ENCODE assay signal across 1 cellular context in genomic region chr22:20794132-20794990, GRCh38.
TF ChIP-seq lines count a peak whose summit lies in the region.

No MANE protein-coding gene starts in this region.

TF ChIP-seq in K562, 482 proteins besides CTCF, POLR2A, EP300 and RAD21 (continued from another document and continues in another):
- TF ChIP-seq, protein P1, sequence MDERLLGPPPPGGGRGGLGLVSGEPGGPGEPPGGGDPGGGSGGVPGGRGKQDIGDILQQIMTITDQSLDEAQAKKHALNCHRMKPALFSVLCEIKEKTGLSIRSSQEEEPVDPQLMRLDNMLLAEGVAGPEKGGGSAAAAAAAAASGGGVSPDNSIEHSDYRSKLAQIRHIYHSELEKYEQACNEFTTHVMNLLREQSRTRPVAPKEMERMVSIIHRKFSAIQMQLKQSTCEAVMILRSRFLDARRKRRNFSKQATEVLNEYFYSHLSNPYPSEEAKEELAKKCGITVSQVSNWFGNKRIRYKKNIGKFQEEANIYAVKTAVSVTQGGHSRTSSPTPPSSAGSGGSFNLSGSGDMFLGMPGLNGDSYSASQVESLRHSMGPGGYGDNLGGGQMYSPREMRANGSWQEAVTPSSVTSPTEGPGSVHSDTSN (CRISPR knock-in tag; IDR thresholded peaks at IDR 0.05; ENCODE audit: low read depth), result no peak
- TF ChIP-seq, protein P1 (tag; conservative IDR thresholded peaks at IDR 0.05; ENCODE audit: low read depth), result no peak
- no peak for TF ChIP-seq FOXK2 (conservative IDR thresholded peaks at IDR 0.05 in 1 of 2, IDR thresholded peaks at IDR 0.05 in 1 of 2; ENCODE audit: low read depth in 2 of 2)
- TF ChIP-seq NR0B1 (IDR thresholded peaks at IDR 0.05; ENCODE audit: partially characterized antibody), result no peak
- TF ChIP-seq PHB2 (IDR thresholded peaks at IDR 0.05; ENCODE audit: low read depth), result no peak
- TF ChIP-seq MAX (CRISPR knock-in tag; IDR thresholded peaks at IDR 0.05), result peak; percentile 48
- peak; percentile 3 for TF ChIP-seq ARHGAP35 (IDR thresholded peaks at IDR 0.05; ENCODE audit: partially characterized antibody)
- no peak for TF ChIP-seq FOXM1 (IDR thresholded peaks at IDR 0.05; ENCODE audit: low read depth)
- TF ChIP-seq FOXM1 (CRISPR knock-in tag; IDR thresholded peaks at IDR 0.05; ENCODE audit: low read depth), result no peak
- no peak for TF ChIP-seq TAF7 (tag; IDR thresholded peaks at IDR 0.05)
- no peak for TF ChIP-seq SIRT6 (IDR thresholded peaks at IDR 0.05; ENCODE audit: low read depth, low read length)
- TF ChIP-seq, protein P2, sequence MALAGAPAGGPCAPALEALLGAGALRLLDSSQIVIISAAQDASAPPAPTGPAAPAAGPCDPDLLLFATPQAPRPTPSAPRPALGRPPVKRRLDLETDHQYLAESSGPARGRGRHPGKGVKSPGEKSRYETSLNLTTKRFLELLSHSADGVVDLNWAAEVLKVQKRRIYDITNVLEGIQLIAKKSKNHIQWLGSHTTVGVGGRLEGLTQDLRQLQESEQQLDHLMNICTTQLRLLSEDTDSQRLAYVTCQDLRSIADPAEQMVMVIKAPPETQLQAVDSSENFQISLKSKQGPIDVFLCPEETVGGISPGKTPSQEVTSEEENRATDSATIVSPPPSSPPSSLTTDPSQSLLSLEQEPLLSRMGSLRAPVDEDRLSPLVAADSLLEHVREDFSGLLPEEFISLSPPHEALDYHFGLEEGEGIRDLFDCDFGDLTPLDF (CRISPR knock-in tag; IDR thresholded peaks at IDR 0.05), result no peak; the same call in 1 of the 2 replicates
- TF ChIP-seq RFX5 (IDR thresholded peaks at IDR 0.05; ENCODE audit: low read depth, low read length), result no peak
- TF ChIP-seq HSF4 (CRISPR knock-in tag; IDR thresholded peaks at IDR 0.05; ENCODE audit: borderline replicate concordance), result no peak
- no peak for TF ChIP-seq FOSL1 (tag; conservative IDR thresholded peaks at IDR 0.05)
- TF ChIP-seq CHCHD3 (CRISPR knock-in tag; IDR thresholded peaks at IDR 0.05), result no peak
- TF ChIP-seq ZNF644 (tag; IDR thresholded peaks at IDR 0.05; ENCODE audit: low read depth), result no peak
- TF ChIP-seq PREB (CRISPR knock-in tag; IDR thresholded peaks at IDR 0.05), result no peak
- TF ChIP-seq NCOA6 (IDR thresholded peaks at IDR 0.05), result no peak
- no peak for TF ChIP-seq ZNF184 (CRISPR knock-in tag; IDR thresholded peaks at IDR 0.05)
- TF ChIP-seq WHSC1 (IDR thresholded peaks at IDR 0.05; ENCODE audit: low read length), result peak; percentile 83
- TF ChIP-seq BCOR (IDR thresholded peaks at IDR 0.05), result no peak
- TF ChIP-seq ZBTB1 (CRISPR knock-in tag; IDR thresholded peaks at IDR 0.05; ENCODE audit: borderline replicate concordance, low read depth), result no peak; the same call in 1 of the 2 replicates
- TF ChIP-seq ZNF445 (CRISPR knock-in tag; IDR thresholded peaks at IDR 0.05; ENCODE audit: low read depth), result no peak
- TF ChIP-seq, protein P3, sequence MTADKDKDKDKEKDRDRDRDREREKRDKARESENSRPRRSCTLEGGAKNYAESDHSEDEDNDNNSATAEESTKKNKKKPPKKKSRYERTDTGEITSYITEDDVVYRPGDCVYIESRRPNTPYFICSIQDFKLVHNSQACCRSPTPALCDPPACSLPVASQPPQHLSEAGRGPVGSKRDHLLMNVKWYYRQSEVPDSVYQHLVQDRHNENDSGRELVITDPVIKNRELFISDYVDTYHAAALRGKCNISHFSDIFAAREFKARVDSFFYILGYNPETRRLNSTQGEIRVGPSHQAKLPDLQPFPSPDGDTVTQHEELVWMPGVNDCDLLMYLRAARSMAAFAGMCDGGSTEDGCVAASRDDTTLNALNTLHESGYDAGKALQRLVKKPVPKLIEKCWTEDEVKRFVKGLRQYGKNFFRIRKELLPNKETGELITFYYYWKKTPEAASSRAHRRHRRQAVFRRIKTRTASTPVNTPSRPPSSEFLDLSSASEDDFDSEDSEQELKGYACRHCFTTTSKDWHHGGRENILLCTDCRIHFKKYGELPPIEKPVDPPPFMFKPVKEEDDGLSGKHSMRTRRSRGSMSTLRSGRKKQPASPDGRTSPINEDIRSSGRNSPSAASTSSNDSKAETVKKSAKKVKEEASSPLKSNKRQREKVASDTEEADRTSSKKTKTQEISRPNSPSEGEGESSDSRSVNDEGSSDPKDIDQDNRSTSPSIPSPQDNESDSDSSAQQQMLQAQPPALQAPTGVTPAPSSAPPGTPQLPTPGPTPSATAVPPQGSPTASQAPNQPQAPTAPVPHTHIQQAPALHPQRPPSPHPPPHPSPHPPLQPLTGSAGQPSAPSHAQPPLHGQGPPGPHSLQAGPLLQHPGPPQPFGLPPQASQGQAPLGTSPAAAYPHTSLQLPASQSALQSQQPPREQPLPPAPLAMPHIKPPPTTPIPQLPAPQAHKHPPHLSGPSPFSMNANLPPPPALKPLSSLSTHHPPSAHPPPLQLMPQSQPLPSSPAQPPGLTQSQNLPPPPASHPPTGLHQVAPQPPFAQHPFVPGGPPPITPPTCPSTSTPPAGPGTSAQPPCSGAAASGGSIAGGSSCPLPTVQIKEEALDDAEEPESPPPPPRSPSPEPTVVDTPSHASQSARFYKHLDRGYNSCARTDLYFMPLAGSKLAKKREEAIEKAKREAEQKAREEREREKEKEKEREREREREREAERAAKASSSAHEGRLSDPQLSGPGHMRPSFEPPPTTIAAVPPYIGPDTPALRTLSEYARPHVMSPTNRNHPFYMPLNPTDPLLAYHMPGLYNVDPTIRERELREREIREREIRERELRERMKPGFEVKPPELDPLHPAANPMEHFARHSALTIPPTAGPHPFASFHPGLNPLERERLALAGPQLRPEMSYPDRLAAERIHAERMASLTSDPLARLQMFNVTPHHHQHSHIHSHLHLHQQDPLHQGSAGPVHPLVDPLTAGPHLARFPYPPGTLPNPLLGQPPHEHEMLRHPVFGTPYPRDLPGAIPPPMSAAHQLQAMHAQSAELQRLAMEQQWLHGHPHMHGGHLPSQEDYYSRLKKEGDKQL (CRISPR knock-in tag; IDR thresholded peaks at IDR 0.05; ENCODE audit: borderline replicate concordance), result no peak
- no peak for TF ChIP-seq STAT5A (IDR thresholded peaks at IDR 0.05; ENCODE audit: borderline replicate concordance, low read length)
- TF ChIP-seq, protein P4, sequence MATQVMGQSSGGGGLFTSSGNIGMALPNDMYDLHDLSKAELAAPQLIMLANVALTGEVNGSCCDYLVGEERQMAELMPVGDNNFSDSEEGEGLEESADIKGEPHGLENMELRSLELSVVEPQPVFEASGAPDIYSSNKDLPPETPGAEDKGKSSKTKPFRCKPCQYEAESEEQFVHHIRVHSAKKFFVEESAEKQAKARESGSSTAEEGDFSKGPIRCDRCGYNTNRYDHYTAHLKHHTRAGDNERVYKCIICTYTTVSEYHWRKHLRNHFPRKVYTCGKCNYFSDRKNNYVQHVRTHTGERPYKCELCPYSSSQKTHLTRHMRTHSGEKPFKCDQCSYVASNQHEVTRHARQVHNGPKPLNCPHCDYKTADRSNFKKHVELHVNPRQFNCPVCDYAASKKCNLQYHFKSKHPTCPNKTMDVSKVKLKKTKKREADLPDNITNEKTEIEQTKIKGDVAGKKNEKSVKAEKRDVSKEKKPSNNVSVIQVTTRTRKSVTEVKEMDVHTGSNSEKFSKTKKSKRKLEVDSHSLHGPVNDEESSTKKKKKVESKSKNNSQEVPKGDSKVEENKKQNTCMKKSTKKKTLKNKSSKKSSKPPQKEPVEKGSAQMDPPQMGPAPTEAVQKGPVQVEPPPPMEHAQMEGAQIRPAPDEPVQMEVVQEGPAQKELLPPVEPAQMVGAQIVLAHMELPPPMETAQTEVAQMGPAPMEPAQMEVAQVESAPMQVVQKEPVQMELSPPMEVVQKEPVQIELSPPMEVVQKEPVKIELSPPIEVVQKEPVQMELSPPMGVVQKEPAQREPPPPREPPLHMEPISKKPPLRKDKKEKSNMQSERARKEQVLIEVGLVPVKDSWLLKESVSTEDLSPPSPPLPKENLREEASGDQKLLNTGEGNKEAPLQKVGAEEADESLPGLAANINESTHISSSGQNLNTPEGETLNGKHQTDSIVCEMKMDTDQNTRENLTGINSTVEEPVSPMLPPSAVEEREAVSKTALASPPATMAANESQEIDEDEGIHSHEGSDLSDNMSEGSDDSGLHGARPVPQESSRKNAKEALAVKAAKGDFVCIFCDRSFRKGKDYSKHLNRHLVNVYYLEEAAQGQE (CRISPR knock-in tag; IDR thresholded peaks at IDR 0.05; ENCODE audit: low read depth), result 0 out of 2 replicates have a peak, but pooled peaks have one; percentile 36
- no peak for TF ChIP-seq PTBP1 (IDR thresholded peaks at IDR 0.05; ENCODE audit: low read depth, low read length)
- TF ChIP-seq ZNF239 (CRISPR knock-in tag; IDR thresholded peaks at IDR 0.05), result no peak
- no peak for TF ChIP-seq NFIX (CRISPR knock-in tag; IDR thresholded peaks at IDR 0.05; ENCODE audit: low read depth)
- TF ChIP-seq AFF4 (CRISPR knock-in tag; IDR thresholded peaks at IDR 0.05), result no peak
- TF ChIP-seq ZNF395 (CRISPR knock-in tag; IDR thresholded peaks at IDR 0.05), result no peak
- TF ChIP-seq HNRNPLL (IDR thresholded peaks at IDR 0.05; ENCODE audit: low read depth, low read length, poor library complexity, severe bottlenecking), result peak; percentile 16
- TF ChIP-seq EHMT2 (IDR thresholded peaks at IDR 0.05), result no peak
- no peak for TF ChIP-seq HEY1 (CRISPR knock-in tag; IDR thresholded peaks at IDR 0.05; ENCODE audit: borderline replicate concordance)
- TF ChIP-seq PCBP2 (IDR thresholded peaks at IDR 0.05; ENCODE audit: low read depth, low read length, poor library complexity, severe bottlenecking), result no peak
- TF ChIP-seq, protein P5, sequence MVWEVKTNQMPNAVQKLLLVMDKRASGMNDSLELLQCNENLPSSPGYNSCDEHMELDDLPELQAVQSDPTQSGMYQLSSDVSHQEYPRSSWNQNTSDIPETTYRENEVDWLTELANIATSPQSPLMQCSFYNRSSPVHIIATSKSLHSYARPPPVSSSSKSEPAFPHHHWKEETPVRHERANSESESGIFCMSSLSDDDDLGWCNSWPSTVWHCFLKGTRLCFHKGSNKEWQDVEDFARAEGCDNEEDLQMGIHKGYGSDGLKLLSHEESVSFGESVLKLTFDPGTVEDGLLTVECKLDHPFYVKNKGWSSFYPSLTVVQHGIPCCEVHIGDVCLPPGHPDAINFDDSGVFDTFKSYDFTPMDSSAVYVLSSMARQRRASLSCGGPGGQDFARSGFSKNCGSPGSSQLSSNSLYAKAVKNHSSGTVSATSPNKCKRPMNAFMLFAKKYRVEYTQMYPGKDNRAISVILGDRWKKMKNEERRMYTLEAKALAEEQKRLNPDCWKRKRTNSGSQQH (CRISPR knock-in tag; IDR thresholded peaks at IDR 0.05), result no peak
- peak; percentile 21; the same call in 1 of the 2 replicates for TF ChIP-seq ZNF695 (CRISPR knock-in tag; IDR thresholded peaks at IDR 0.05)
